18 cellular contexts compared by ENCODE assay signal in genomic region chr2:8334866-8335325, GRCh38.
A peak's percentile ranks its signal among the peaks of the same experiment; 100 is the strongest.
DNase-seq lines count a peak whose midpoint lies in the region; ATAC-seq and TF ChIP-seq lines count a peak whose summit lies in the region.
"Had no signal": no experiment of that assay in that cellular context is flagged by ENCODE, and none has a peak within 500 bp of the region (broad histone marks: within the 10 kb centered on the region; RNA-seq: fewer than 3 reads in every experiment).

No MANE protein-coding gene starts in this region.

- intact Hi-C loops in left ventricle myocardium inferior (cut with micrococcal nuclease) = no loop called here

- DNase-seq in right atrium auricular region (ENCODE audit: low spot score) (peak; percentile 42), left ventricle myocardium inferior (no peak), midbrain (lab: John Stamatoyannopoulos, UW) (peak; percentile 45), NCI-H2081 (lab: John Stamatoyannopoulos, UW) (no peak), MG63 (no peak), NCI-H82 treated with DMSO at 0.1 percent for 48 hours (lab: John Stamatoyannopoulos, UW; ENCODE audit: unreplicated experiment) (no peak)
- DNase-seq: activated CD4-positive, alpha-beta T cell treated with anti-CD3 and anti-CD28 coated beads for 48 hours; activated T-cell treated with anti-CD3 and anti-CD28 coated beads, Interleukin-2, amount 50 U/mL, for 4 hours; colonic mucosa; left ventricle myocardium superior; NCI-H1417; NCI-H446 treated with DMSO at 0.1 percent for 48 hours; nephron progenitor cell; stimulated activated naive CD4-positive, alpha-beta T cell; uterus had no signal

- no peaks in the 10 kb centered on the region for H3K36me3 Mint-ChIP-seq in brain

- H3K36me3 ChIP-seq in right atrium auricular region (no peaks in the 10 kb centered on the region), left ventricle myocardium inferior (no peaks in the 10 kb centered on the region), MG63 (no peaks in the 10 kb centered on the region)
- H3K36me3 ChIP-seq: colonic mucosa, uterus had no signal

- TF ChIP-seq CTCF in right atrium auricular region (IDR thresholded peaks at IDR 0.05) (no peak), left ventricle myocardium inferior (IDR thresholded peaks at IDR 0.05; ENCODE audit: borderline replicate concordance) (no peak), brain (conservative IDR thresholded peaks at IDR 0.05) (no peak)

- H3K4me3 Mint-ChIP-seq in brain = peak overlapping the region in 1 of 5 experiments; percentile 30
- H3K4me3 Mint-ChIP-seq: activated T-cell treated with anti-CD3 and anti-CD28 coated beads, Interleukin-2, amount 50 U/mL, for 4 hours; nephron progenitor cell; T-helper 2 cell treated with Interferon-gamma antibody and Interleukin-4, amounts not matched to agents 5 μg/mL and 100 μg/mL, for 36 hours had no signal

- H3K27me3 ChIP-seq in right atrium auricular region (no peaks in the 10 kb centered on the region), left ventricle myocardium inferior (ENCODE audit: low read depth) (no peaks in the 10 kb centered on the region), MG63 (no peaks in the 10 kb centered on the region)
- H3K27me3 ChIP-seq: colonic mucosa, uterus had no signal

- H3K4me3 ChIP-seq in right atrium auricular region = no peak overlapping the region
- no peak overlapping the region for H3K4me3 ChIP-seq in left ventricle myocardium inferior
- H3K4me3 ChIP-seq in MG63 = no peak overlapping the region
- H3K4me3 ChIP-seq: colonic mucosa, uterus had no signal

- H3K27ac ChIP-seq in right atrium auricular region (no peak overlapping the region), left ventricle myocardium inferior (replicated peaks) (no peak overlapping the region)
- H3K27ac ChIP-seq: colonic mucosa, uterus had no signal

- peaks cover 0 to 12% (median 3%) of the 10 kb centered on the region in 5 experiments for H3K9me3 Mint-ChIP-seq in brain
- H3K9me3 Mint-ChIP-seq: activated T-cell treated with anti-CD3 and anti-CD28 coated beads, Interleukin-2, amount 50 U/mL, for 4 hours; T-helper 2 cell treated with Interferon-gamma antibody and Interleukin-4, amounts not matched to agents 5 μg/mL and 100 μg/mL, for 36 hours had no signal

- no peak for ATAC-seq in GM21423 (IDR thresholded peaks at IDR 0.05; ENCODE audit: unreplicated experiment)
- ATAC-seq: activated T-cell treated with anti-CD3 and anti-CD28 coated beads, Interleukin-2, amount 50 U/mL, for 4 hours; left ventricle myocardium superior had no signal

- no peaks in the 10 kb centered on the region for H3K9me3 ChIP-seq in right atrium auricular region
- no peaks in the 10 kb centered on the region for H3K9me3 ChIP-seq in left ventricle myocardium inferior (replicated peaks)
- no peaks in the 10 kb centered on the region for H3K9me3 ChIP-seq in MG63
- H3K9me3 ChIP-seq: colonic mucosa, uterus had no signal

- H3K27me3 Mint-ChIP-seq in brain = no peaks in the 10 kb centered on the region

- H3K4me1 ChIP-seq in right atrium auricular region = peaks cover 0 to 3% of the 10 kb centered on the region in 2 donors
- no peaks in the 10 kb centered on the region for H3K4me1 ChIP-seq in left ventricle myocardium inferior
- H3K4me1 ChIP-seq: colonic mucosa, uterus had no signal

- H3K4me1 Mint-ChIP-seq in brain = peaks cover 21% of the 10 kb centered on the region

- peak overlapping the region in 3 of 5 experiments; percentile 9 to 76 (median 33) for H3K27ac Mint-ChIP-seq in brain
- H3K27ac Mint-ChIP-seq: nephron progenitor cell; T-helper 2 cell treated with Interferon-gamma antibody and Interleukin-4, amounts not matched to agents 5 μg/mL and 100 μg/mL, for 36 hours had no signal

Comparison
In these comparisons a context has a peak if more than half of its experiments do, and no peak if none do; other contexts are left out.
1. DNase-seq: peak in right atrium auricular region (single experiment) and midbrain (single experiment); none in left ventricle myocardium inferior (single experiment), NCI-H2081 (0 of 2), MG63 (single experiment) and NCI-H82 treated with DMSO at 0.1 percent for 48 hours (single experiment).